In genomic region chr3:100467133-100467532, GRCh38 we compare ENCODE assay signal across 9 cellular contexts.
"Had no signal": no experiment of that assay in that cellular context is flagged by ENCODE, and none has a peak within 500 bp of the region (broad histone marks: within the 10 kb centered on the region; RNA-seq: fewer than 3 reads in every experiment).

No MANE protein-coding gene starts in this region.

- H3K4me3 Mint-ChIP-seq: HFFc6 had no signal

- H3K27ac ChIP-seq: GM23248, HL-60 had no signal

- ATAC-seq: HCT116, K562 had no signal

- H3K9ac ChIP-seq: GM23248 had no signal

- H3K27ac Mint-ChIP-seq: HFFc6 had no signal

- FAIRE-seq: K562 had no signal

- H2AFZ ChIP-seq: GM23248 had no signal

- H3K4me1 ChIP-seq: HAP-1 had no signal

- H3K9me3 ChIP-seq: HAP-1 had no signal

- H3K4me3 ChIP-seq: GM23248, HAP-1, K562 had no signal

- H3K36me3 ChIP-seq: HAP-1 had no signal

- DNase-seq: GM23248, GOT3, H7, HFFc6, IMR-90 had no signal
